7 cellular contexts compared by ENCODE assay signal in genomic region chr4:77203380-77204197, GRCh38. TPM values are rescaled to one million over a fixed set of nuclear protein-coding genes. Genes with fewer than 3 reads are reported as not detected.
A peak's percentile ranks its signal among the peaks of the same experiment; 100 is the strongest.
DNase-seq lines count a peak whose midpoint lies in the region; ATAC-seq, FAIRE-seq and TF ChIP-seq lines count a peak whose summit lies in the region.

No MANE protein-coding gene starts in this region.

- POLR2A ChIA-PET in HepG2 (lab: Yijun Ruan, JAX), result no interaction called here

- H3K36me3 ChIP-seq in colonic mucosa, result no peaks in the 10 kb centered on the region
- H3K36me3 ChIP-seq in HepG2 (replicated peaks in 1 of 2; ENCODE audit: control insufficient read depth in 1 of 2, insufficient read depth in 2 of 2, low read length in 2 of 2), result no peaks in the 10 kb centered on the region

- peak; percentile 81 for TF ChIP-seq CTCF in GM12865 (IDR thresholded peaks at IDR 0.05; ENCODE audit: insufficient read depth, low read depth, low read length, missing control alignments)
- peak; percentile 71 for TF ChIP-seq CTCF in colonic mucosa (IDR thresholded peaks at IDR 0.05)
- peak; percentile 86 for TF ChIP-seq CTCF in HepG2 (CRISPR knock-in tag; IDR thresholded peaks at IDR 0.05)

- TF ChIP-seq EP300 in HepG2 (IDR thresholded peaks at IDR 0.05; ENCODE audit: low read depth in 2 of 2, low read length in 2 of 2) (no peak), HepG2 (CRISPR knock-in tag; IDR thresholded peaks at IDR 0.05; ENCODE audit: borderline replicate concordance) (no peak)

- peak; percentile 71 for TF ChIP-seq RAD21 in HepG2 (CRISPR knock-in tag; IDR thresholded peaks at IDR 0.05)

- H3K4me1 ChIP-seq in colonic mucosa, result peaks cover 3% of the 10 kb centered on the region
- H3K4me1 ChIP-seq in HepG2 (ENCODE audit: insufficient read depth, low read length), result no peaks in the 10 kb centered on the region

- ATAC-seq in HG02571 (IDR thresholded peaks at IDR 0.05; ENCODE audit: unreplicated experiment), result peak; percentile 74
- ATAC-seq in HepG2, result peak; percentile 92

- DNase-seq in GM12865 (ENCODE audit: low read depth) (peak; percentile 83), NCI-H2107 (lab: John Stamatoyannopoulos, UW) (peak; percentile 2), colonic mucosa (peak; percentile 79), HepG2 (ENCODE audit: low spot score) (peak; percentile 63)
- peak; percentile 64 to 77 for DNase-seq in activated CD4-positive, alpha-beta T cell treated with anti-CD3 and anti-CD28 coated beads for 4 hours
- peak; percentile 19 to 46 (median 34) for DNase-seq in stimulated activated CD4-positive, alpha-beta T cell treated with anti-CD3 and anti-CD28 coated beads, TNF-alpha, amount 100 ng/mL, for 4 hours (ENCODE audit: low read depth in 3 of 3)

- no peak for TF ChIP-seq POLR2A in HepG2 (IDR thresholded peaks at IDR 0.05; ENCODE audit: insufficient read depth in 1 of 2, low read depth in 2 of 2, low read length in 2 of 2)

- CTCF ChIA-PET in HepG2 (lab: Yijun Ruan, JAX; ENCODE audit: low intra/inter-chr PET ratio, low total read pairs), result interaction anchor here (1.1 to 4.5 kb wide), 5 partner anchors 107 to 158 kb away, joined by 4 to 25 read pairs (median 5); no protein-coding TSS in a partner anchor

- in situ Hi-C loops in HepG2 (cut with HindIII; ENCODE audit: extremely low pct_ligation_motif_present, low pct_unique_long_range_greater_than_20kb), result loop anchor here (5.0 kb wide), 1 partner anchor 106 kb away; no protein-coding TSS in a partner anchor

- H3K27ac ChIP-seq in colonic mucosa, result no peak overlapping the region
- H3K27ac ChIP-seq in HepG2 (ENCODE audit: extremely low read length, insufficient read depth, low read length), result no peak overlapping the region

- BruUV-seq in HepG2 (replicated peaks; lab: Mats Ljungman, UMichigan), result no TSS peak

- FAIRE-seq in HepG2 (lab: Jason Lieb, UNC), result peak; percentile 64

- WGBS in HepG2 (ENCODE audit: low lambda C conversion rate), result 10% methylated on average over 4 of the region's 8 CpGs

- no peaks in the 10 kb centered on the region for H4K20me1 ChIP-seq in HepG2 (ENCODE audit: insufficient read depth, low read length)

- H3K79me2 ChIP-seq in HepG2 (ENCODE audit: insufficient read depth, low read length), result no peaks in the 10 kb centered on the region

- no peaks in the 10 kb centered on the region for H3K9me3 ChIP-seq in colonic mucosa
- no peaks in the 10 kb centered on the region for H3K9me3 ChIP-seq in HepG2 (ENCODE audit: low read length)

- H3K27me3 ChIP-seq in colonic mucosa (no peaks in the 10 kb centered on the region), HepG2 (ENCODE audit: control insufficient read depth in 1 of 2, insufficient read depth in 2 of 2, low read length in 2 of 2) (peaks cover 0 to 43% of the 10 kb centered on the region in 2 experiments; a peak in 2 of 5 replicates)

- no peak overlapping the region for H3K4me2 ChIP-seq in HepG2 (ENCODE audit: low read depth, low read length)

- no peak overlapping the region for H3K4me3 ChIP-seq in GM12865 (ENCODE audit: low read depth, low read length)
- no peak overlapping the region for H3K4me3 ChIP-seq in colonic mucosa
- H3K4me3 ChIP-seq in HepG2 (replicated peaks in 1 of 3; ENCODE audit: insufficient read depth in 1 of 3, low read depth in 2 of 3, low read length in 3 of 3), result no peak overlapping the region

- H2AFZ ChIP-seq in HepG2 (ENCODE audit: low read length), result no peak overlapping the region

- intact Hi-C loops in colonic mucosa (cut with DNase I) (loop anchor here (1.0 to 5.0 kb wide), 2 partner anchors 108 to 151 kb away; no protein-coding TSS in a partner anchor), HepG2 (cut with micrococcal nuclease; ENCODE audit: unreplicated experiment) (loop anchor here (1.0 to 5.0 kb wide), 6 partner anchors 46 to 253 kb away; partner anchors contain the start of gene CCNG2)

- no peak overlapping the region for H3K9ac ChIP-seq in colonic mucosa (ENCODE audit: low read depth in 2 of 2, low read length in 2 of 2)
- no peak overlapping the region for H3K9ac ChIP-seq in HepG2 (ENCODE audit: insufficient read depth, low read depth, low read length)

TF ChIP-seq in HepG2, 621 proteins besides CTCF, POLR2A, EP300 and RAD21 (continues in another document):
- TF ChIP-seq JUND (CRISPR knock-in tag; IDR thresholded peaks at IDR 0.05) (no peak), IKZF1 (IDR thresholded peaks at IDR 0.05) (no peak), SMC3 (IDR thresholded peaks at IDR 0.05; ENCODE audit: low read length) (peak; percentile 81), NFE2L2 (IDR thresholded peaks at IDR 0.05; ENCODE audit: low read length) (peak; percentile 44; the same call in 1 of the 2 replicates), RFX3 (CRISPR knock-in tag; IDR thresholded peaks at IDR 0.05) (no peak), SUZ12 (IDR thresholded peaks at IDR 0.05; ENCODE audit: low read depth, low read length) (no peak), STAG1 (CRISPR knock-in tag; IDR thresholded peaks at IDR 0.05) (peak; percentile 90), DRAP1 (CRISPR knock-in tag; IDR thresholded peaks at IDR 0.05) (no peak), ZNF558 (CRISPR knock-in tag; IDR thresholded peaks at IDR 0.05; ENCODE audit: borderline replicate concordance) (no peak), ZNF761 (CRISPR knock-in tag; conservative IDR thresholded peaks at IDR 0.05) (no peak), ZNF451 (CRISPR knock-in tag; IDR thresholded peaks at IDR 0.05) (no peak), GABPB1 (CRISPR knock-in tag; IDR thresholded peaks at IDR 0.05) (no peak), ZBTB33 (CRISPR knock-in tag; IDR thresholded peaks at IDR 0.05) (0 out of 2 replicates have a peak, but pooled peaks have one; percentile 16), KMT2A (CRISPR knock-in tag; IDR thresholded peaks at IDR 0.05) (no peak), ZNF234 (CRISPR knock-in tag; conservative IDR thresholded peaks at IDR 0.05) (no peak), BHLHE40 (IDR thresholded peaks at IDR 0.05; ENCODE audit: low read length) (no peak), SP2 (CRISPR knock-in tag; IDR thresholded peaks at IDR 0.05) (no peak)
- TF ChIP-seq, protein P1, sequence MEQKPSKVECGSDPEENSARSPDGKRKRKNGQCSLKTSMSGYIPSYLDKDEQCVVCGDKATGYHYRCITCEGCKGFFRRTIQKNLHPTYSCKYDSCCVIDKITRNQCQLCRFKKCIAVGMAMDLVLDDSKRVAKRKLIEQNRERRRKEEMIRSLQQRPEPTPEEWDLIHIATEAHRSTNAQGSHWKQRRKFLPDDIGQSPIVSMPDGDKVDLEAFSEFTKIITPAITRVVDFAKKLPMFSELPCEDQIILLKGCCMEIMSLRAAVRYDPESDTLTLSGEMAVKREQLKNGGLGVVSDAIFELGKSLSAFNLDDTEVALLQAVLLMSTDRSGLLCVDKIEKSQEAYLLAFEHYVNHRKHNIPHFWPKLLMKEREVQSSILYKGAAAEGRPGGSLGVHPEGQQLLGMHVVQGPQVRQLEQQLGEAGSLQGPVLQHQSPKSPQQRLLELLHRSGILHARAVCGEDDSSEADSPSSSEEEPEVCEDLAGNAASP (CRISPR knock-in tag; IDR thresholded peaks at IDR 0.05; ENCODE audit: borderline replicate concordance), result no peak

RNA-seq across cellular contexts. Expression of gene CCNG2, which starts 46.6 kb away (rescaled TPM):
- total RNA-seq in colonic mucosa (100 to 1,000 TPM in 1 of 2 donors, 10 to 100 TPM in 1; 34.0 to 145 TPM), HepG2 (2016; rRNA removed; fragmentation: Illumina TruSeq; extraction: Trizol) (3.9 and 6.1 TPM in 2 replicates)
- 1.4 and 1.8 TPM in 2 replicates for total RNA-seq in HepG2 (2016; cell fraction: cytosol; rRNA removed; fragmentation: Illumina TruSeq; extraction: Trizol; ENCODE audit: low read depth)
- 4.1 and 5.7 TPM in 2 replicates for total RNA-seq in HepG2 (2016; cell fraction: insoluble cytoplasmic fraction; rRNA removed; fragmentation: Illumina TruSeq; extraction: Trizol)
- total RNA-seq in HepG2 (2016; cell fraction: membrane; rRNA removed; fragmentation: Illumina TruSeq; extraction: Trizol), result 6.1 and 7.7 TPM in 2 replicates
- total RNA-seq in HepG2 (2016; cell fraction: nucleus; rRNA removed; fragmentation: Illumina TruSeq; extraction: Trizol), result 4.9 and 5.6 TPM in 2 replicates
- 8.5 and 11.5 TPM in 2 replicates for polyA plus RNA-seq in HepG2 (2011; rRNA removed)
- 3.6 and 4.5 TPM in 2 replicates for polyA plus RNA-seq in HepG2 (2011; cell fraction: cytosol; rRNA removed)
- polyA plus RNA-seq in HepG2 (2011; cell fraction: nucleus; rRNA removed), result 6.7 and 9.8 TPM in 2 replicates
- polyA plus RNA-seq in HepG2 (2012), result 9.4 and 14.3 TPM in 2 replicates
- 2.4 and 2.5 TPM in 2 replicates for polyA plus RNA-seq in HepG2 (2016; cell fraction: cytosol; fragmentation: Illumina TruSeq; extraction: Trizol; ENCODE audit: low read depth)
- 8.0 and 8.5 TPM in 2 replicates for polyA plus RNA-seq in HepG2 (2016; cell fraction: insoluble cytoplasmic fraction; fragmentation: Illumina TruSeq; extraction: Trizol; ENCODE audit: low read depth)
- 6.7 and 7.8 TPM in 2 replicates for polyA plus RNA-seq in HepG2 (2016; cell fraction: membrane; fragmentation: Illumina TruSeq; extraction: Trizol; ENCODE audit: low read depth)
- polyA plus RNA-seq in HepG2 (2016; cell fraction: nucleus; fragmentation: Illumina TruSeq; extraction: Trizol; ENCODE audit: insufficient read depth, low read depth), result 11.1 and 12.2 TPM in 2 replicates
- polyA minus RNA-seq in HepG2 (2011; rRNA and poly(A)+ RNA removed; ENCODE audit: low replicate concordance), result 3.0 and 5.4 TPM in 2 replicates
- 7.0 and 10.4 TPM in 2 replicates for polyA minus RNA-seq in HepG2 (2011; cell fraction: cytosol; rRNA and poly(A)+ RNA removed)
- 14.4 and 15.4 TPM in 2 replicates for polyA minus RNA-seq in HepG2 (2011; cell fraction: nucleus; rRNA and poly(A)+ RNA removed)

Comparison
In these comparisons a context has a peak if more than half of its experiments do, and no peak if none do; other contexts are left out.
1. DNase-seq: peak in every context shown above with its lines; median percentile 83 in GM12865; 79 in colonic mucosa; 70 in activated CD4-positive, alpha-beta T cell treated with anti-CD3 and anti-CD28 coated beads for 4 hours; 63 in HepG2; 34 in stimulated activated CD4-positive, alpha-beta T cell treated with anti-CD3 and anti-CD28 coated beads, TNF-alpha, amount 100 ng/mL, for 4 hours; 2 in NCI-H2107.
2. RNA of gene CCNG2, which starts 46.6 kb away (total RNA-seq): 34.0 to 145 TPM in colonic mucosa; 1.4 to 7.7 TPM in HepG2; every median in the first group is over 4 times any median in the second.
3. Peak in every context shown above with its lines, with median percentiles within 50 percentile points of each other: CTCF ChIP-seq.